In the genomic region with DNA sequence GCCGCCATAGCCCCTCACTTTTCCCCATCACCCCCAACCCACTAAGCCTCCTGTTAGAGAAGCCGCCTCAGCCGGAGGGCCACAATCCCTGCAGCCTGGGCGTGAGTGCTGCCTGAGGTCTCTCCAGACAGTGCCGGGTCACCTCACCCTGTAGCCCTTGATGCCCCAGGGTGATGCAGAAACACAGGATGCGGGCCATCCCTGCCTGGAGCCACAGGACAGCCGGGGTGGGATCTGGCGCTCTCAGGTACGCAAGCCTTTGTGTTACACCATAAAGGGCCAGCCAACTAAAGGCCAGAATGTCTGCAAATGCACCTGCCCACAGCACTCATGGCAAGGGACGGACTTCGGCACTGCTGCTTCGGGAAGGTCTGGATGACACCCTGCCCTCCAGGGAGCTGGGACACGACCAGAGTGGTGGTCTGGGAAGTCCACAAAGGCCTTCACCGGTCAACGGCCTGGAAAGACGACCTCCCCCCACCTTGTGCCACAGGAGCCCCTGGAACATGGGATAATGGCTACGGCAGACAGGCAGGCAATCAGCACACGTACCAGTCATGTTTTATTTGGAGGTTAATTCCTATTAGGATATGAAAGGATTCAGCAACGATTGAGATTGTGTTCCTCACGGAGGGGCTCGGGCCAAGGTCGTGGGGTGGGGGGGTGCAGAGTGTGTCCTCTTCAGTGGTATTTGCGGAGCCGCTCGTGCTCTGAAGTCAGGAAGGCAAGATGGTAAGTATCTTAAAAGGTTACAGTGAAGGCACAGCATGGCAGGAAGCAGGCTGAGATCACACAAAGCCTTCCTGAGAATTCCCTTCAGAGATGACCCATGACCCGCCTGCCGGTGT, we compare ENCODE assay signal across 1 cellular context.
A peak's percentile ranks its signal among the peaks of the same experiment; 100 is the strongest.
TF ChIP-seq lines count a peak whose summit lies in the region.

No MANE protein-coding gene starts in this region.

TF ChIP-seq in K562, 482 proteins besides CTCF, POLR2A, EP300 and RAD21:
- TF ChIP-seq, protein P1, sequence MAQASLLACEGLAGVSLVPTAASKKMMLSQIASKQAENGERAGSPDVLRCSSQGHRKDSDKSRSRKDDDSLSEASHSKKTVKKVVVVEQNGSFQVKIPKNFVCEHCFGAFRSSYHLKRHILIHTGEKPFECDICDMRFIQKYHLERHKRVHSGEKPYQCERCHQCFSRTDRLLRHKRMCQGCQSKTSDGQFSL (CRISPR knock-in tag; IDR thresholded peaks at IDR 0.05): peak; percentile 65
- TF ChIP-seq, protein P1 (tag; IDR thresholded peaks at IDR 0.05): no peak
- TF ChIP-seq POLR2G (IDR thresholded peaks at IDR 0.05; ENCODE audit: low read depth, low read length): peak; percentile 76
- peak; percentile 48 for TF ChIP-seq FIP1L1 (IDR thresholded peaks at IDR 0.05; ENCODE audit: low read depth, low read length, poor library complexity, severe bottlenecking)
- TF ChIP-seq POLR2AphosphoS2 (IDR thresholded peaks at IDR 0.05; ENCODE audit: low read length): peak; percentile 91
- TF ChIP-seq, protein P2, sequence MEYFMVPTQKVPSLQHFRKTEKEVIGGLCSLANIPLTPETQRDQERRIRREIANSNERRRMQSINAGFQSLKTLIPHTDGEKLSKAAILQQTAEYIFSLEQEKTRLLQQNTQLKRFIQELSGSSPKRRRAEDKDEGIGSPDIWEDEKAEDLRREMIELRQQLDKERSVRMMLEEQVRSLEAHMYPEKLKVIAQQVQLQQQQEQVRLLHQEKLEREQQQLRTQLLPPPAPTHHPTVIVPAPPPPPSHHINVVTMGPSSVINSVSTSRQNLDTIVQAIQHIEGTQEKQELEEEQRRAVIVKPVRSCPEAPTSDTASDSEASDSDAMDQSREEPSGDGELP (CRISPR knock-in tag; IDR thresholded peaks at IDR 0.05; ENCODE audit: borderline replicate concordance): 0 out of 2 replicates have a peak, but pooled peaks have one; percentile 5
- 0 out of 2 replicates have a peak, but pooled peaks have one; percentile 32 for TF ChIP-seq ETS1 (conservative IDR thresholded peaks at IDR 0.05; ENCODE audit: control insufficient read depth, low read depth, low read length)
- TF ChIP-seq PML (IDR thresholded peaks at IDR 0.05; ENCODE audit: low read length): 0 out of 2 replicates have a peak, but pooled peaks have one; percentile 2
- TF ChIP-seq ZNF717 (CRISPR knock-in tag; IDR thresholded peaks at IDR 0.05): peak; percentile 69; the same call in 1 of the 2 replicates
- no peak for TF ChIP-seq POU5F1 (IDR thresholded peaks at IDR 0.05; ENCODE audit: borderline replicate concordance, low read depth, low read length, partially characterized antibody)
- TF ChIP-seq, protein P3, sequence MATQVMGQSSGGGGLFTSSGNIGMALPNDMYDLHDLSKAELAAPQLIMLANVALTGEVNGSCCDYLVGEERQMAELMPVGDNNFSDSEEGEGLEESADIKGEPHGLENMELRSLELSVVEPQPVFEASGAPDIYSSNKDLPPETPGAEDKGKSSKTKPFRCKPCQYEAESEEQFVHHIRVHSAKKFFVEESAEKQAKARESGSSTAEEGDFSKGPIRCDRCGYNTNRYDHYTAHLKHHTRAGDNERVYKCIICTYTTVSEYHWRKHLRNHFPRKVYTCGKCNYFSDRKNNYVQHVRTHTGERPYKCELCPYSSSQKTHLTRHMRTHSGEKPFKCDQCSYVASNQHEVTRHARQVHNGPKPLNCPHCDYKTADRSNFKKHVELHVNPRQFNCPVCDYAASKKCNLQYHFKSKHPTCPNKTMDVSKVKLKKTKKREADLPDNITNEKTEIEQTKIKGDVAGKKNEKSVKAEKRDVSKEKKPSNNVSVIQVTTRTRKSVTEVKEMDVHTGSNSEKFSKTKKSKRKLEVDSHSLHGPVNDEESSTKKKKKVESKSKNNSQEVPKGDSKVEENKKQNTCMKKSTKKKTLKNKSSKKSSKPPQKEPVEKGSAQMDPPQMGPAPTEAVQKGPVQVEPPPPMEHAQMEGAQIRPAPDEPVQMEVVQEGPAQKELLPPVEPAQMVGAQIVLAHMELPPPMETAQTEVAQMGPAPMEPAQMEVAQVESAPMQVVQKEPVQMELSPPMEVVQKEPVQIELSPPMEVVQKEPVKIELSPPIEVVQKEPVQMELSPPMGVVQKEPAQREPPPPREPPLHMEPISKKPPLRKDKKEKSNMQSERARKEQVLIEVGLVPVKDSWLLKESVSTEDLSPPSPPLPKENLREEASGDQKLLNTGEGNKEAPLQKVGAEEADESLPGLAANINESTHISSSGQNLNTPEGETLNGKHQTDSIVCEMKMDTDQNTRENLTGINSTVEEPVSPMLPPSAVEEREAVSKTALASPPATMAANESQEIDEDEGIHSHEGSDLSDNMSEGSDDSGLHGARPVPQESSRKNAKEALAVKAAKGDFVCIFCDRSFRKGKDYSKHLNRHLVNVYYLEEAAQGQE (CRISPR knock-in tag; IDR thresholded peaks at IDR 0.05; ENCODE audit: low read depth): 0 out of 2 replicates have a peak, but pooled peaks have one; percentile 13
- TF ChIP-seq ZNF121 (CRISPR knock-in tag; conservative IDR thresholded peaks at IDR 0.05): no peak
- TF ChIP-seq RBM22 (IDR thresholded peaks at IDR 0.05; ENCODE audit: low read depth, low read length, poor library complexity, severe bottlenecking): peak; percentile 84
- peak; percentile 65; the same call in 1 of the 2 replicates for TF ChIP-seq ZBED1 (IDR thresholded peaks at IDR 0.05)
- TF ChIP-seq ARNT (IDR thresholded peaks at IDR 0.05): no peak
- no peak for TF ChIP-seq TSHZ1 (CRISPR knock-in tag; IDR thresholded peaks at IDR 0.05)
- TF ChIP-seq MYNN (IDR thresholded peaks at IDR 0.05): peak; percentile 15; the same call in 1 of the 2 replicates
- no peak for TF ChIP-seq MYNN (CRISPR knock-in tag; IDR thresholded peaks at IDR 0.05)
- TF ChIP-seq ZNF347 (CRISPR knock-in tag; IDR thresholded peaks at IDR 0.05; ENCODE audit: low read depth): no peak
- no peak for TF ChIP-seq U2AF1 (optimal IDR thresholded peaks at IDR 0.05; ENCODE audit: low read depth, low read length)
- peak; percentile 10 for TF ChIP-seq SNRNP70 (optimal IDR thresholded peaks at IDR 0.05; ENCODE audit: low read depth, low read length)
- peak; percentile 45 for TF ChIP-seq SIRT6 (IDR thresholded peaks at IDR 0.05; ENCODE audit: low read depth, low read length)
- TF ChIP-seq RBFOX2 (IDR thresholded peaks at IDR 0.05; ENCODE audit: low read depth, low read length): peak; percentile 66
- TF ChIP-seq TAF15 (IDR thresholded peaks at IDR 0.05; ENCODE audit: low read depth, low read length): 0 out of 2 replicates have a peak, but pooled peaks have one; percentile 73
- TF ChIP-seq POLR2AphosphoS5 (IDR thresholded peaks at IDR 0.05; ENCODE audit: control insufficient read depth, insufficient read depth, low read depth, low read length): peak; percentile 70; the same call in 1 of the 2 replicates
- peak; percentile 81 for TF ChIP-seq SUPT5H (IDR thresholded peaks at IDR 0.05)
- no peak for TF ChIP-seq DLX4 (CRISPR knock-in tag; IDR thresholded peaks at IDR 0.05)
TF ChIP-seq in K562: peak in this region for 18.
